In the genomic region with DNA sequence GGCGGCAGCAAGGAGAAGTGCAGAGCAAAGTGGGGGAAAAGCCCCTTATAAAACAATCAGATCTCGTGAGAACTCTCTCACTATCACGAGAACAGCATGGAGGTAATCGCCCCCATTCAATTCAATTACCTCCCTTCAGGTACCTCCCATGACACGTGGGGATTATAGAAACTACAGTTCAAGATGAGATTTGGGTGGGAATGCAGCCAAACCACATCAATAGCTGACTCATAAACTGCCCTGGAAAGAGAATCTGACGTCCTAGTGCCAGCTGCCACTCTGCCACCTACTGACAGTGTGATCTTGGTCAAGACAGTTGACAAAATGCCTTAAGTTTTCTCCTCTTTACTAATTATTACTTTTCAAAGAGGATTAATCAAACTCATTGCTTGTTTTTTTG, we compare ENCODE assay signal across 1 cellular context.
TF ChIP-seq lines count a peak whose summit lies in the region.

No MANE protein-coding gene starts in this region.

TF ChIP-seq in HEK293, 187 proteins besides CTCF, POLR2A, EP300 and RAD21 (continued from another document and continues in another):
- TF ChIP-seq, protein P1, sequence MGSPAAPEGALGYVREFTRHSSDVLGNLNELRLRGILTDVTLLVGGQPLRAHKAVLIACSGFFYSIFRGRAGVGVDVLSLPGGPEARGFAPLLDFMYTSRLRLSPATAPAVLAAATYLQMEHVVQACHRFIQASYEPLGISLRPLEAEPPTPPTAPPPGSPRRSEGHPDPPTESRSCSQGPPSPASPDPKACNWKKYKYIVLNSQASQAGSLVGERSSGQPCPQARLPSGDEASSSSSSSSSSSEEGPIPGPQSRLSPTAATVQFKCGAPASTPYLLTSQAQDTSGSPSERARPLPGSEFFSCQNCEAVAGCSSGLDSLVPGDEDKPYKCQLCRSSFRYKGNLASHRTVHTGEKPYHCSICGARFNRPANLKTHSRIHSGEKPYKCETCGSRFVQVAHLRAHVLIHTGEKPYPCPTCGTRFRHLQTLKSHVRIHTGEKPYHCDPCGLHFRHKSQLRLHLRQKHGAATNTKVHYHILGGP (tag by site-specific recombination; IDR thresholded peaks at IDR 0.05): peak; percentile 90
- TF ChIP-seq ZNF623 (tag by site-specific recombination; IDR thresholded peaks at IDR 0.05) (peak; percentile 26), FEZF1 (tag by site-specific recombination; IDR thresholded peaks at IDR 0.05) (peak; percentile 47; the same call in 1 of the 2 replicates), ZNF560 (tag by site-specific recombination; IDR thresholded peaks at IDR 0.05; ENCODE audit: borderline replicate concordance) (no peak), ZNF600 (tag by site-specific recombination; IDR thresholded peaks at IDR 0.05) (peak; percentile 76), ZNF23 (tag by site-specific recombination; IDR thresholded peaks at IDR 0.05; ENCODE audit: borderline replicate concordance) (no peak), ZNF394 (tag by site-specific recombination; IDR thresholded peaks at IDR 0.05; ENCODE audit: borderline replicate concordance) (no peak; the same call in 1 of the 2 replicates), ZNF155 (tag by site-specific recombination; IDR thresholded peaks at IDR 0.05) (no peak), ZNF830 (tag by site-specific recombination; IDR thresholded peaks at IDR 0.05; ENCODE audit: low read depth) (no peak), ZNF416 (tag by site-specific recombination; IDR thresholded peaks at IDR 0.05) (no peak), ZNF621 (tag by site-specific recombination; IDR thresholded peaks at IDR 0.05) (no peak), SALL2 (tag by site-specific recombination; IDR thresholded peaks at IDR 0.05; ENCODE audit: borderline replicate concordance) (no peak), ZSCAN23 (tag by site-specific recombination; IDR thresholded peaks at IDR 0.05) (no peak), ZNF391 (tag by site-specific recombination; IDR thresholded peaks at IDR 0.05; ENCODE audit: borderline replicate concordance, low read depth) (no peak), ZNF133 (tag by site-specific recombination; IDR thresholded peaks at IDR 0.05) (no peak), ZNF146 (tag by site-specific recombination; IDR thresholded peaks at IDR 0.05) (no peak), ZNF654 (tag by site-specific recombination; IDR thresholded peaks at IDR 0.05; ENCODE audit: low read depth) (peak; percentile 16; the same call in 1 of the 2 replicates), ZNF266 (tag by site-specific recombination; IDR thresholded peaks at IDR 0.05; ENCODE audit: low read depth) (no peak), PRDM1 (tag by site-specific recombination; IDR thresholded peaks at IDR 0.05) (no peak), ZNF544 (tag by site-specific recombination; IDR thresholded peaks at IDR 0.05) (no peak), ZNF341 (tag by site-specific recombination; IDR thresholded peaks at IDR 0.05; ENCODE audit: low read depth) (no peak), ZNF324 (tag by site-specific recombination; IDR thresholded peaks at IDR 0.05) (no peak), GLIS2 (tag by site-specific recombination; IDR thresholded peaks at IDR 0.05) (peak; percentile 37; the same call in 1 of the 2 replicates), IKZF3 (tag by site-specific recombination; IDR thresholded peaks at IDR 0.05) (no peak), ZNF629 (tag by site-specific recombination; IDR thresholded peaks at IDR 0.05) (peak; percentile 86)
- TF ChIP-seq, protein P2, sequence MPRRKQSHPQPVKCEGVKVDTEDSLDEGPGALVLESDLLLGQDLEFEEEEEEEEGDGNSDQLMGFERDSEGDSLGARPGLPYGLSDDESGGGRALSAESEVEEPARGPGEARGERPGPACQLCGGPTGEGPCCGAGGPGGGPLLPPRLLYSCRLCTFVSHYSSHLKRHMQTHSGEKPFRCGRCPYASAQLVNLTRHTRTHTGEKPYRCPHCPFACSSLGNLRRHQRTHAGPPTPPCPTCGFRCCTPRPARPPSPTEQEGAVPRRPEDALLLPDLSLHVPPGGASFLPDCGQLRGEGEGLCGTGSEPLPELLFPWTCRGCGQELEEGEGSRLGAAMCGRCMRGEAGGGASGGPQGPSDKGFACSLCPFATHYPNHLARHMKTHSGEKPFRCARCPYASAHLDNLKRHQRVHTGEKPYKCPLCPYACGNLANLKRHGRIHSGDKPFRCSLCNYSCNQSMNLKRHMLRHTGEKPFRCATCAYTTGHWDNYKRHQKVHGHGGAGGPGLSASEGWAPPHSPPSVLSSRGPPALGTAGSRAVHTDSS (tag by site-specific recombination; IDR thresholded peaks at IDR 0.05): no peak
- TF ChIP-seq, protein P3, sequence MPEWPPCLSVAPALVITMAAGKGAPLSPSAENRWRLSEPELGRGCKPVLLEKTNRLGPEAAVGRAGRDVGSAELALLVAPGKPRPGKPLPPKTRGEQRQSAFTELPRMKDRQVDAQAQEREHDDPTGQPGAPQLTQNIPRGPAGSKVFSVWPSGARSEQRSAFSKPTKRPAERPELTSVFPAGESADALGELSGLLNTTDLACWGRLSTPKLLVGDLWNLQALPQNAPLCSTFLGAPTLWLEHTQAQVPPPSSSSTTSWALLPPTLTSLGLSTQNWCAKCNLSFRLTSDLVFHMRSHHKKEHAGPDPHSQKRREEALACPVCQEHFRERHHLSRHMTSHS (tag by site-specific recombination; IDR thresholded peaks at IDR 0.05): no peak
- TF ChIP-seq, protein P4, sequence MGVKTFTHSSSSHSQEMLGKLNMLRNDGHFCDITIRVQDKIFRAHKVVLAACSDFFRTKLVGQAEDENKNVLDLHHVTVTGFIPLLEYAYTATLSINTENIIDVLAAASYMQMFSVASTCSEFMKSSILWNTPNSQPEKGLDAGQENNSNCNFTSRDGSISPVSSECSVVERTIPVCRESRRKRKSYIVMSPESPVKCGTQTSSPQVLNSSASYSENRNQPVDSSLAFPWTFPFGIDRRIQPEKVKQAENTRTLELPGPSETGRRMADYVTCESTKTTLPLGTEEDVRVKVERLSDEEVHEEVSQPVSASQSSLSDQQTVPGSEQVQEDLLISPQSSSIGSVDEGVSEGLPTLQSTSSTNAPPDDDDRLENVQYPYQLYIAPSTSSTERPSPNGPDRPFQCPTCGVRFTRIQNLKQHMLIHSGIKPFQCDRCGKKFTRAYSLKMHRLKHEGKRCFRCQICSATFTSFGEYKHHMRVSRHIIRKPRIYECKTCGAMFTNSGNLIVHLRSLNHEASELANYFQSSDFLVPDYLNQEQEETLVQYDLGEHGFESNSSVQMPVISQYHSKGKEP (tag by site-specific recombination; IDR thresholded peaks at IDR 0.05): no peak
- TF ChIP-seq, protein P5, sequence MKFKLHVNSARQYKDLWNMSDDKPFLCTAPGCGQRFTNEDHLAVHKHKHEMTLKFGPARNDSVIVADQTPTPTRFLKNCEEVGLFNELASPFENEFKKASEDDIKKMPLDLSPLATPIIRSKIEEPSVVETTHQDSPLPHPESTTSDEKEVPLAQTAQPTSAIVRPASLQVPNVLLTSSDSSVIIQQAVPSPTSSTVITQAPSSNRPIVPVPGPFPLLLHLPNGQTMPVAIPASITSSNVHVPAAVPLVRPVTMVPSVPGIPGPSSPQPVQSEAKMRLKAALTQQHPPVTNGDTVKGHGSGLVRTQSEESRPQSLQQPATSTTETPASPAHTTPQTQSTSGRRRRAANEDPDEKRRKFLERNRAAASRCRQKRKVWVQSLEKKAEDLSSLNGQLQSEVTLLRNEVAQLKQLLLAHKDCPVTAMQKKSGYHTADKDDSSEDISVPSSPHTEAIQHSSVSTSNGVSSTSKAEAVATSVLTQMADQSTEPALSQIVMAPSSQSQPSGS (tag by site-specific recombination; IDR thresholded peaks at IDR 0.05; ENCODE audit: low read depth): no peak
- TF ChIP-seq, protein P6, sequence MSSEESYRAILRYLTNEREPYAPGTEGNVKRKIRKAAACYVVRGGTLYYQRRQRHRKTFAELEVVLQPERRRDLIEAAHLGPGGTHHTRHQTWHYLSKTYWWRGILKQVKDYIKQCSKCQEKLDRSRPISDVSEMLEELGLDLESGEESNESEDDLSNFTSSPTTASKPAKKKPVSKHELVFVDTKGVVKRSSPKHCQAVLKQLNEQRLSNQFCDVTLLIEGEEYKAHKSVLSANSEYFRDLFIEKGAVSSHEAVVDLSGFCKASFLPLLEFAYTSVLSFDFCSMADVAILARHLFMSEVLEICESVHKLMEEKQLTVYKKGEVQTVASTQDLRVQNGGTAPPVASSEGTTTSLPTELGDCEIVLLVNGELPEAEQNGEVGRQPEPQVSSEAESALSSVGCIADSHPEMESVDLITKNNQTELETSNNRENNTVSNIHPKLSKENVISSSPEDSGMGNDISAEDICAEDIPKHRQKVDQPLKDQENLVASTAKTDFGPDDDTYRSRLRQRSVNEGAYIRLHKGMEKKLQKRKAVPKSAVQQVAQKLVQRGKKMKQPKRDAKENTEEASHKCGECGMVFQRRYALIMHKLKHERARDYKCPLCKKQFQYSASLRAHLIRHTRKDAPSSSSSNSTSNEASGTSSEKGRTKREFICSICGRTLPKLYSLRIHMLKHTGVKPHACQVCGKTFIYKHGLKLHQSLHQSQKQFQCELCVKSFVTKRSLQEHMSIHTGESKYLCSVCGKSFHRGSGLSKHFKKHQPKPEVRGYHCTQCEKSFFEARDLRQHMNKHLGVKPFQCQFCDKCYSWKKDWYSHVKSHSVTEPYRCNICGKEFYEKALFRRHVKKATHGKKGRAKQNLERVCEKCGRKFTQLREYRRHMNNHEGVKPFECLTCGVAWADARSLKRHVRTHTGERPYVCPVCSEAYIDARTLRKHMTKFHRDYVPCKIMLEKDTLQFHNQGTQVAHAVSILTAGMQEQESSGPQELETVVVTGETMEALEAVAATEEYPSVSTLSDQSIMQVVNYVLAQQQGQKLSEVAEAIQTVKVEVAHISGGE (tag by site-specific recombination; conservative IDR thresholded peaks at IDR 0.05; ENCODE audit: low read depth): no peak
- TF ChIP-seq, protein P7, sequence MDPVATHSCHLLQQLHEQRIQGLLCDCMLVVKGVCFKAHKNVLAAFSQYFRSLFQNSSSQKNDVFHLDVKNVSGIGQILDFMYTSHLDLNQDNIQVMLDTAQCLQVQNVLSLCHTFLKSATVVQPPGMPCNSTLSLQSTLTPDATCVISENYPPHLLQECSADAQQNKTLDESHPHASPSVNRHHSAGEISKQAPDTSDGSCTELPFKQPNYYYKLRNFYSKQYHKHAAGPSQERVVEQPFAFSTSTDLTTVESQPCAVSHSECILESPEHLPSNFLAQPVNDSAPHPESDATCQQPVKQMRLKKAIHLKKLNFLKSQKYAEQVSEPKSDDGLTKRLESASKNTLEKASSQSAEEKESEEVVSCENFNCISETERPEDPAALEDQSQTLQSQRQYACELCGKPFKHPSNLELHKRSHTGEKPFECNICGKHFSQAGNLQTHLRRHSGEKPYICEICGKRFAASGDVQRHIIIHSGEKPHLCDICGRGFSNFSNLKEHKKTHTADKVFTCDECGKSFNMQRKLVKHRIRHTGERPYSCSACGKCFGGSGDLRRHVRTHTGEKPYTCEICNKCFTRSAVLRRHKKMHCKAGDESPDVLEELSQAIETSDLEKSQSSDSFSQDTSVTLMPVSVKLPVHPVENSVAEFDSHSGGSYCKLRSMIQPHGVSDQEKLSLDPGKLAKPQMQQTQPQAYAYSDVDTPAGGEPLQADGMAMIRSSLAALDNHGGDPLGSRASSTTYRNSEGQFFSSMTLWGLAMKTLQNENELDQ (tag by site-specific recombination; IDR thresholded peaks at IDR 0.05; ENCODE audit: low read depth): no peak
- TF ChIP-seq, protein P8, sequence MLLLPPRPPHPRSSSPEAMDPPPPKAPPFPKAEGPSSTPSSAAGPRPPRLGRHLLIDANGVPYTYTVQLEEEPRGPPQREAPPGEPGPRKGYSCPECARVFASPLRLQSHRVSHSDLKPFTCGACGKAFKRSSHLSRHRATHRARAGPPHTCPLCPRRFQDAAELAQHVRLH (tag by site-specific recombination; IDR thresholded peaks at IDR 0.05): no peak
- TF ChIP-seq, protein P9, sequence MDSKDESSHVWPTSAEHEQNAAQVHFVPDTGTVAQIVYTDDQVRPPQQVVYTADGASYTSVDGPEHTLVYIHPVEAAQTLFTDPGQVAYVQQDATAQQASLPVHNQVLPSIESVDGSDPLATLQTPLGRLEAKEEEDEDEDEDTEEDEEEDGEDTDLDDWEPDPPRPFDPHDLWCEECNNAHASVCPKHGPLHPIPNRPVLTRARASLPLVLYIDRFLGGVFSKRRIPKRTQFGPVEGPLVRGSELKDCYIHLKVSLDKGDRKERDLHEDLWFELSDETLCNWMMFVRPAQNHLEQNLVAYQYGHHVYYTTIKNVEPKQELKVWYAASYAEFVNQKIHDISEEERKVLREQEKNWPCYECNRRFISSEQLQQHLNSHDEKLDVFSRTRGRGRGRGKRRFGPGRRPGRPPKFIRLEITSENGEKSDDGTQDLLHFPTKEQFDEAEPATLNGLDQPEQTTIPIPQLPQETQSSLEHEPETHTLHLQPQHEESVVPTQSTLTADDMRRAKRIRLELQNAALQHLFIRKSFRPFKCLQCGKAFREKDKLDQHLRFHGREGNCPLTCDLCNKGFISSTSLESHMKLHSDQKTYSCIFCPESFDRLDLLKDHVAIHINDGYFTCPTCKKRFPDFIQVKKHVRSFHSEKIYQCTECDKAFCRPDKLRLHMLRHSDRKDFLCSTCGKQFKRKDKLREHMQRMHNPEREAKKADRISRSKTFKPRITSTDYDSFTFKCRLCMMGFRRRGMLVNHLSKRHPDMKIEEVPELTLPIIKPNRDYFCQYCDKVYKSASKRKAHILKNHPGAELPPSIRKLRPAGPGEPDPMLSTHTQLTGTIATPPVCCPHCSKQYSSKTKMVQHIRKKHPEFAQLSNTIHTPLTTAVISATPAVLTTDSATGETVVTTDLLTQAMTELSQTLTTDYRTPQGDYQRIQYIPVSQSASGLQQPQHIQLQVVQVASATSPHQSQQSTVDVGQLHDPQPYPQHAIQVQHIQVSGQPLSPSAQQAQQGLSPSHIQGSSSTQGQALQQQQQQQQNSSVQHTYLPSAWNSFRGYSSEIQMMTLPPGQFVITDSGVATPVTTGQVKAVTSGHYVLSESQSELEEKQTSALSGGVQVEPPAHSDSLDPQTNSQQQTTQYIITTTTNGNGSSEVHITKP (tag by site-specific recombination; IDR thresholded peaks at IDR 0.05): peak; percentile 40; the same call in 1 of the 2 replicates
- TF ChIP-seq, protein P10, sequence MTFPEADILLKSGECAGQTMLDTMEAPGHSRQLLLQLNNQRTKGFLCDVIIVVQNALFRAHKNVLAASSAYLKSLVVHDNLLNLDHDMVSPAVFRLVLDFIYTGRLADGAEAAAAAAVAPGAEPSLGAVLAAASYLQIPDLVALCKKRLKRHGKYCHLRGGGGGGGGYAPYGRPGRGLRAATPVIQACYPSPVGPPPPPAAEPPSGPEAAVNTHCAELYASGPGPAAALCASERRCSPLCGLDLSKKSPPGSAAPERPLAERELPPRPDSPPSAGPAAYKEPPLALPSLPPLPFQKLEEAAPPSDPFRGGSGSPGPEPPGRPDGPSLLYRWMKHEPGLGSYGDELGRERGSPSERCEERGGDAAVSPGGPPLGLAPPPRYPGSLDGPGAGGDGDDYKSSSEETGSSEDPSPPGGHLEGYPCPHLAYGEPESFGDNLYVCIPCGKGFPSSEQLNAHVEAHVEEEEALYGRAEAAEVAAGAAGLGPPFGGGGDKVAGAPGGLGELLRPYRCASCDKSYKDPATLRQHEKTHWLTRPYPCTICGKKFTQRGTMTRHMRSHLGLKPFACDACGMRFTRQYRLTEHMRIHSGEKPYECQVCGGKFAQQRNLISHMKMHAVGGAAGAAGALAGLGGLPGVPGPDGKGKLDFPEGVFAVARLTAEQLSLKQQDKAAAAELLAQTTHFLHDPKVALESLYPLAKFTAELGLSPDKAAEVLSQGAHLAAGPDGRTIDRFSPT (tag by site-specific recombination; IDR thresholded peaks at IDR 0.05): peak; percentile 64; the same call in 1 of the 2 replicates
